Comparison of ENCODE assay signal across 1 cellular context in genomic region chr15:38508647-38509046, GRCh38.
TF ChIP-seq lines count a peak whose summit lies in the region.

No MANE protein-coding gene starts in this region.

TF ChIP-seq in K562, 482 proteins besides CTCF, POLR2A, EP300 and RAD21 (continued from another document):
- peak; percentile 41 for TF ChIP-seq TCF3 (CRISPR knock-in tag; IDR thresholded peaks at IDR 0.05)
- peak in 1 of 2 experiments; percentile 72; a peak in 2 of 4 replicates for TF ChIP-seq RCOR1 (IDR thresholded peaks at IDR 0.05; ENCODE audit: borderline replicate concordance in 1 of 2, low read depth in 2 of 2, low read length in 2 of 2)
- no peak for TF ChIP-seq HDAC2 (IDR thresholded peaks at IDR 0.05)
- TF ChIP-seq RBM34 (IDR thresholded peaks at IDR 0.05; ENCODE audit: borderline replicate concordance, insufficient read depth, low read length): no peak
- TF ChIP-seq COPS2 (conservative IDR thresholded peaks at IDR 0.05): no peak
- peak; percentile 92 for TF ChIP-seq MEIS2 (IDR thresholded peaks at IDR 0.05; ENCODE audit: partially characterized antibody)
- peak; percentile 80 for TF ChIP-seq ARHGAP35 (IDR thresholded peaks at IDR 0.05; ENCODE audit: partially characterized antibody)
- no peak for TF ChIP-seq NFE2 (IDR thresholded peaks at IDR 0.05; ENCODE audit: low read depth)
- no peak for TF ChIP-seq SMAD1 (IDR thresholded peaks at IDR 0.05; ENCODE audit: low read depth, low read length, partially characterized antibody)
- TF ChIP-seq SOX6 (IDR thresholded peaks at IDR 0.05): peak; percentile 19; the same call in 1 of the 2 replicates
- no peak for TF ChIP-seq PBX2 (CRISPR knock-in tag; IDR thresholded peaks at IDR 0.05; ENCODE audit: low read depth)
- TF ChIP-seq PBX2 (tag; conservative IDR thresholded peaks at IDR 0.05; ENCODE audit: low read depth): peak; percentile 62
- no peak for TF ChIP-seq ZNF586 (CRISPR knock-in tag; conservative IDR thresholded peaks at IDR 0.05)
- TF ChIP-seq RFX7 (CRISPR knock-in tag; IDR thresholded peaks at IDR 0.05): no peak
- peak; percentile 61 for TF ChIP-seq CBFA2T3 (IDR thresholded peaks at IDR 0.05)
- TF ChIP-seq STAT5A (IDR thresholded peaks at IDR 0.05; ENCODE audit: borderline replicate concordance, low read length): peak; percentile 41; the same call in 1 of the 2 replicates
- no peak for TF ChIP-seq HMG20B (CRISPR knock-in tag; IDR thresholded peaks at IDR 0.05)
- peak; percentile 49; the same call in 1 of the 2 replicates for TF ChIP-seq ARID1B (IDR thresholded peaks at IDR 0.05)
